31 cellular contexts compared by ENCODE assay signal in the genomic region with DNA sequence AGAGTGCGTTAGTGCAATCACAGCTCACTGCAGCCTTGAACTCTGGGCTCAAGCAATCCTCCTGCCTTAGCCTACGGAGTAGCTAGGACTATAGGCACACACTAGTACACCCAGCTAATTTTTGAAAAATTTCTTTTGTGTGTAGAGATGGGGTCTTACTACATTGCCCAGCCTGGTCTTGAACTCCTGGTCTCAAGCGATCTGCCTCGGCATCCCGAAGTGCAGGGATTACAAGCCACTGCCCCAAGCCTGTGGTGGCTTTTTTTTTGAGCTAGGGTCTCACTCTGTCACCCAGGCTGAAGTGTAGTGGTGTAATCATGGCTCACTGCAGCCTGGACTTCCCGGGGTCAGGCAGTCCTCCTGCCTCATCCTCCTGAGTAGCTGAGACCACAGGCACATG.
"Had no signal": no experiment of that assay in that cellular context is flagged by ENCODE, and none has a peak within 500 bp of the region (broad histone marks: within the 10 kb centered on the region; RNA-seq: fewer than 3 reads in every experiment).

No MANE protein-coding gene starts in this region.

- H3K36me3 ChIP-seq: brain microvascular endothelial cell, breast epithelium had no signal

- FAIRE-seq: astrocyte, colon, TTC549 had no signal

- H3K9me3 ChIP-seq: adrenal gland, body of pancreas, breast epithelium had no signal

- H3K4me3 Mint-ChIP-seq: activated CD4-positive, alpha-beta memory T cell treated with anti-CD3 and anti-CD28 coated beads, Interleukin-2, amount 10 ng/mL, durations not matched to agents 7 days and 5 days; activated CD4-positive, alpha-beta T cell treated with anti-CD3 and anti-CD28 coated beads, Interleukin-2, amount 10 ng/mL, durations not matched to agents 7 days and 5 days; activated CD8-positive, alpha-beta memory T cell treated with anti-CD3 and anti-CD28 coated beads, Interleukin-2, amount 10 ng/mL, durations not matched to agents 7 days and 5 days; activated CD8-positive, alpha-beta T cell treated with anti-CD3 and anti-CD28 coated beads, Interleukin-2, amount 10 ng/mL, durations not matched to agents 7 days and 5 days; activated naive CD4-positive, alpha-beta T cell treated with anti-CD3 and anti-CD28 coated beads, Interleukin-2, amount 10 ng/mL, durations not matched to agents 7 days and 5 days; activated naive CD4-positive, alpha-beta T cell treated with anti-CD3 and anti-CD28 coated beads, Interleukin-2, amount 50 U/mL, for 24 hours; activated naive CD8-positive, alpha-beta T cell treated with anti-CD3 and anti-CD28 coated beads for 36 hours; activated T-cell treated with anti-CD3 and anti-CD28 coated beads, Interleukin-2, amount 50 U/mL, for 24 hours; T-helper 2 cell treated with Interferon-gamma antibody and Interleukin-4, amounts not matched to agents 5 μg/mL and 100 μg/mL, for 36 hours had no signal

- ATAC-seq: activated CD8-positive, alpha-beta memory T cell treated with anti-CD3 and anti-CD28 coated beads, Interleukin-2, amount 10 ng/mL, durations not matched to agents 7 days and 5 days; activated CD8-positive, alpha-beta T cell treated with anti-CD3 and anti-CD28 coated beads, Interleukin-2, amount 10 ng/mL, durations not matched to agents 7 days and 5 days; body of pancreas had no signal

- H3K4me3 ChIP-seq: adrenal gland, body of pancreas, breast epithelium had no signal

- H3K27ac ChIP-seq: adrenal gland, body of pancreas, brain microvascular endothelial cell, breast epithelium, VCaP had no signal

- H3K27me3 ChIP-seq: adrenal gland, body of pancreas, brain microvascular endothelial cell, breast epithelium had no signal

- H3K4me1 ChIP-seq: body of pancreas, breast epithelium had no signal

- H3K27ac Mint-ChIP-seq: activated CD4-positive, alpha-beta memory T cell treated with anti-CD3 and anti-CD28 coated beads, Interleukin-2, amount 10 ng/mL, durations not matched to agents 7 days and 5 days; activated CD4-positive, alpha-beta T cell treated with anti-CD3 and anti-CD28 coated beads, Interleukin-2, amount 10 ng/mL, durations not matched to agents 7 days and 5 days; activated CD8-positive, alpha-beta memory T cell treated with anti-CD3 and anti-CD28 coated beads, Interleukin-2, amount 10 ng/mL, durations not matched to agents 7 days and 5 days; activated CD8-positive, alpha-beta T cell treated with anti-CD3 and anti-CD28 coated beads, Interleukin-2, amount 10 ng/mL, durations not matched to agents 7 days and 5 days; activated naive CD4-positive, alpha-beta T cell treated with anti-CD3 and anti-CD28 coated beads, Interleukin-2, amount 10 ng/mL, durations not matched to agents 7 days and 5 days; activated naive CD4-positive, alpha-beta T cell treated with anti-CD3 and anti-CD28 coated beads, Interleukin-2, amount 50 U/mL, for 24 hours; activated naive CD8-positive, alpha-beta T cell treated with anti-CD3 and anti-CD28 coated beads for 36 hours; activated T-cell treated with anti-CD3 and anti-CD28 coated beads, Interleukin-2, amount 50 U/mL, for 24 hours; activated T-helper 2 cell treated with anti-CD3 and anti-CD28 coated beads, Interferon-gamma antibody, Interleukin-2, Interleukin-4, amounts not matched to agents 10 μg/mL and 5 μg/mL and 100 μg/mL, durations not matched to agents 14 hours and 24 hours and 36 hours; T-helper 2 cell treated with Interferon-gamma antibody and Interleukin-4, amounts not matched to agents 5 μg/mL and 100 μg/mL, for 36 hours had no signal

- DNase-seq: activated CD4-positive, alpha-beta memory T cell treated with anti-CD3 and anti-CD28 coated beads, Interleukin-2, amount 10 ng/mL, durations not matched to agents 7 days and 5 days; activated CD4-positive, alpha-beta T cell treated with anti-CD3 and anti-CD28 coated beads for 4 hours; activated CD4-positive, alpha-beta T cell treated with anti-CD3 and anti-CD28 coated beads, Interleukin-2, amount 10 ng/mL, durations not matched to agents 7 days and 5 days; activated CD4-positive, alpha-beta T cell treated with anti-CD3 and anti-CD28 coated beads, Interleukin-2, amount 50 U/mL, for 48 hours; activated CD4-positive, CD25-positive, alpha-beta regulatory T cell treated with anti-CD3 and anti-CD28 coated beads, Interleukin-2, amount 50 U/mL, for 72 hours; activated CD8-positive, alpha-beta memory T cell treated with anti-CD3 and anti-CD28 coated beads for 24 hours; activated CD8-positive, alpha-beta memory T cell treated with anti-CD3 and anti-CD28 coated beads, Interleukin-2, amount 50 U/mL, for 48 hours; activated CD8-positive, alpha-beta T cell treated with anti-CD3 and anti-CD28 coated beads, Interleukin-2, amount 10 ng/mL, durations not matched to agents 7 days and 5 days; activated effector memory CD4-positive, alpha-beta T cell treated with Interleukin-2 at 50 U/mL for 16 hours; activated gamma-delta T cell; activated naive CD4-positive, alpha-beta T cell treated with anti-CD3 and anti-CD28 coated beads, Interleukin-2, amount 10 ng/mL, durations not matched to agents 7 days and 5 days; activated naive CD4-positive, alpha-beta T cell treated with Interleukin-2 at 50 U/mL for 16 hours; activated naive CD8-positive, alpha-beta T cell treated with anti-CD3 and anti-CD28 coated beads for 36 hours; activated T-cell treated with anti-CD3 and anti-CD28 coated beads, Interleukin-2, amount 50 U/mL, for 24 hours; activated T-cell treated with anti-CD3 and anti-CD28 coated beads, Interleukin-2, amount 50 U/mL, for 48 hours; adrenal gland; amniotic stem cell; aorta; body of pancreas; brain microvascular endothelial cell; central memory CD4-positive, alpha-beta T cell; T-helper 9 cell had no signal

- H3K9me3 Mint-ChIP-seq: activated CD4-positive, alpha-beta memory T cell treated with anti-CD3 and anti-CD28 coated beads, Interleukin-2, amount 10 ng/mL, durations not matched to agents 7 days and 5 days; activated naive CD4-positive, alpha-beta T cell treated with anti-CD3 and anti-CD28 coated beads, Interleukin-2, amount 10 ng/mL, durations not matched to agents 7 days and 5 days; activated naive CD4-positive, alpha-beta T cell treated with anti-CD3 and anti-CD28 coated beads, Interleukin-2, amount 50 U/mL, for 24 hours; activated naive CD8-positive, alpha-beta T cell treated with anti-CD3 and anti-CD28 coated beads for 36 hours; activated T-cell treated with anti-CD3 and anti-CD28 coated beads, Interleukin-2, amount 50 U/mL, for 24 hours; activated T-helper 2 cell treated with anti-CD3 and anti-CD28 coated beads, Interferon-gamma antibody, Interleukin-2, Interleukin-4, amounts not matched to agents 10 μg/mL and 5 μg/mL and 100 μg/mL, durations not matched to agents 14 hours and 24 hours and 36 hours; T-helper 2 cell treated with Interferon-gamma antibody and Interleukin-4, amounts not matched to agents 5 μg/mL and 100 μg/mL, for 36 hours had no signal

- H3K27me3 Mint-ChIP-seq: activated CD4-positive, alpha-beta memory T cell treated with anti-CD3 and anti-CD28 coated beads, Interleukin-2, amount 10 ng/mL, durations not matched to agents 7 days and 5 days; activated CD4-positive, alpha-beta T cell treated with anti-CD3 and anti-CD28 coated beads, Interleukin-2, amount 10 ng/mL, durations not matched to agents 7 days and 5 days; activated CD8-positive, alpha-beta memory T cell treated with anti-CD3 and anti-CD28 coated beads, Interleukin-2, amount 10 ng/mL, durations not matched to agents 7 days and 5 days; activated naive CD4-positive, alpha-beta T cell treated with anti-CD3 and anti-CD28 coated beads, Interleukin-2, amount 10 ng/mL, durations not matched to agents 7 days and 5 days; activated naive CD4-positive, alpha-beta T cell treated with anti-CD3 and anti-CD28 coated beads, Interleukin-2, amount 50 U/mL, for 24 hours; activated naive CD8-positive, alpha-beta T cell treated with anti-CD3 and anti-CD28 coated beads for 36 hours; activated T-cell treated with anti-CD3 and anti-CD28 coated beads, Interleukin-2, amount 50 U/mL, for 24 hours had no signal
